Comparison of ENCODE assay signal across 1 cellular context in genomic region chr16:58511933-58512815, GRCh38.
TF ChIP-seq lines count a peak whose summit lies in the region.

No MANE protein-coding gene starts in this region.

TF ChIP-seq in HepG2, 621 proteins besides CTCF, POLR2A, EP300 and RAD21 (continued from another document and continues in another):
- no peak for TF ChIP-seq REST (IDR thresholded peaks at IDR 0.05; ENCODE audit: borderline replicate concordance in 1 of 2, low read depth in 1 of 2, low read length in 2 of 2)
- no peak for TF ChIP-seq FOXC1 (CRISPR knock-in tag; IDR thresholded peaks at IDR 0.05; ENCODE audit: borderline replicate concordance)
- TF ChIP-seq ZNF768 (CRISPR knock-in tag; IDR thresholded peaks at IDR 0.05): peak; percentile 23; the same call in 1 of the 2 replicates
- TF ChIP-seq CBX5 (CRISPR knock-in tag; IDR thresholded peaks at IDR 0.05; ENCODE audit: borderline replicate concordance): no peak
- no peak for TF ChIP-seq ZNF101 (CRISPR knock-in tag; IDR thresholded peaks at IDR 0.05; ENCODE audit: borderline replicate concordance, low read depth)
- TF ChIP-seq KDM5B (CRISPR knock-in tag; IDR thresholded peaks at IDR 0.05; ENCODE audit: borderline replicate concordance): no peak
- no peak for TF ChIP-seq NFE2L2 (IDR thresholded peaks at IDR 0.05; ENCODE audit: low read length)
- TF ChIP-seq DBP (CRISPR knock-in tag; IDR thresholded peaks at IDR 0.05; ENCODE audit: not compliant biosample characterization): no peak
- no peak for TF ChIP-seq HNRNPK (IDR thresholded peaks at IDR 0.05; ENCODE audit: low read depth, low read length, poor library complexity, severe bottlenecking)
- TF ChIP-seq MNT (IDR thresholded peaks at IDR 0.05): peak; percentile 81
- no peak for TF ChIP-seq ZNF598 (CRISPR knock-in tag; IDR thresholded peaks at IDR 0.05; ENCODE audit: borderline replicate concordance)
- TF ChIP-seq ZNF20 (CRISPR knock-in tag; IDR thresholded peaks at IDR 0.05): no peak
- peak; percentile 50; the same call in 1 of the 2 replicates for TF ChIP-seq NFKB2 (CRISPR knock-in tag; IDR thresholded peaks at IDR 0.05; ENCODE audit: borderline replicate concordance)
- TF ChIP-seq BRCA1 (CRISPR knock-in tag; IDR thresholded peaks at IDR 0.05): no peak
- no peak; the same call in 1 of the 2 replicates for TF ChIP-seq GABPB1 (CRISPR knock-in tag; IDR thresholded peaks at IDR 0.05)
- no peak for TF ChIP-seq KAT2B (IDR thresholded peaks at IDR 0.05; ENCODE audit: borderline replicate concordance, low read depth, low read length)
- no peak for TF ChIP-seq TRIM22 (IDR thresholded peaks at IDR 0.05)
- TF ChIP-seq TBP (CRISPR knock-in tag; IDR thresholded peaks at IDR 0.05): no peak
- TF ChIP-seq HES4 (CRISPR knock-in tag; IDR thresholded peaks at IDR 0.05; ENCODE audit: borderline replicate concordance): no peak
- no peak for TF ChIP-seq NONO (IDR thresholded peaks at IDR 0.05)
- peak; percentile 51; the same call in 1 of the 2 replicates for TF ChIP-seq NONO (CRISPR knock-in tag; conservative IDR thresholded peaks at IDR 0.05)
- peak; percentile 72; the same call in 1 of the 2 replicates for TF ChIP-seq FIP1L1 (IDR thresholded peaks at IDR 0.05; ENCODE audit: borderline replicate concordance, insufficient read depth, low read depth, low read length)
- no peak for TF ChIP-seq FOXM1 (CRISPR knock-in tag; IDR thresholded peaks at IDR 0.05)
- TF ChIP-seq ZNF570 (CRISPR knock-in tag; IDR thresholded peaks at IDR 0.05; ENCODE audit: borderline replicate concordance): no peak
- no peak for TF ChIP-seq KDM4B (CRISPR knock-in tag; IDR thresholded peaks at IDR 0.05)
- no peak for TF ChIP-seq BCLAF1 (IDR thresholded peaks at IDR 0.05)
- TF ChIP-seq HNF1B (CRISPR knock-in tag; IDR thresholded peaks at IDR 0.05): 0 out of 2 replicates have a peak, but pooled peaks have one; percentile 31
- TF ChIP-seq ATF4 (CRISPR knock-in tag; IDR thresholded peaks at IDR 0.05): no peak
- TF ChIP-seq TARDBP (CRISPR knock-in tag; IDR thresholded peaks at IDR 0.05): 0 out of 2 replicates have a peak, but pooled peaks have one; percentile 47
- no peak for TF ChIP-seq ZNF615 (CRISPR knock-in tag; IDR thresholded peaks at IDR 0.05; ENCODE audit: borderline replicate concordance)
- no peak for TF ChIP-seq ELF4 (CRISPR knock-in tag; IDR thresholded peaks at IDR 0.05; ENCODE audit: borderline replicate concordance)
- no peak for TF ChIP-seq EEA1 (CRISPR knock-in tag; IDR thresholded peaks at IDR 0.05; ENCODE audit: borderline replicate concordance)
- no peak for TF ChIP-seq ZNF12 (CRISPR knock-in tag; IDR thresholded peaks at IDR 0.05)
- TF ChIP-seq ZSCAN21 (CRISPR knock-in tag; IDR thresholded peaks at IDR 0.05; ENCODE audit: borderline replicate concordance): no peak; the same call in 1 of the 2 replicates
- no peak for TF ChIP-seq RFX3 (CRISPR knock-in tag; IDR thresholded peaks at IDR 0.05)
- TF ChIP-seq SIX4 (CRISPR knock-in tag; IDR thresholded peaks at IDR 0.05): no peak
- no peak for TF ChIP-seq SKI (IDR thresholded peaks at IDR 0.05; ENCODE audit: partially characterized antibody)
- no peak for TF ChIP-seq ZNF572 (CRISPR knock-in tag; IDR thresholded peaks at IDR 0.05)
- no peak for TF ChIP-seq ZNF33A (CRISPR knock-in tag; IDR thresholded peaks at IDR 0.05; ENCODE audit: borderline replicate concordance)
- no peak for TF ChIP-seq RBM22 (optimal IDR thresholded peaks at IDR 0.05; ENCODE audit: low read length)
- TF ChIP-seq ZBED4 (CRISPR knock-in tag; IDR thresholded peaks at IDR 0.05; ENCODE audit: borderline replicate concordance): no peak
- TF ChIP-seq POGK (CRISPR knock-in tag; conservative IDR thresholded peaks at IDR 0.05): no peak
- no peak for TF ChIP-seq CENPX (CRISPR knock-in tag; IDR thresholded peaks at IDR 0.05)
- no peak for TF ChIP-seq ZBTB3 (CRISPR knock-in tag; IDR thresholded peaks at IDR 0.05; ENCODE audit: borderline replicate concordance, low read depth)
